Comparison of ENCODE assay signal across 8 cellular contexts in the genomic region with DNA sequence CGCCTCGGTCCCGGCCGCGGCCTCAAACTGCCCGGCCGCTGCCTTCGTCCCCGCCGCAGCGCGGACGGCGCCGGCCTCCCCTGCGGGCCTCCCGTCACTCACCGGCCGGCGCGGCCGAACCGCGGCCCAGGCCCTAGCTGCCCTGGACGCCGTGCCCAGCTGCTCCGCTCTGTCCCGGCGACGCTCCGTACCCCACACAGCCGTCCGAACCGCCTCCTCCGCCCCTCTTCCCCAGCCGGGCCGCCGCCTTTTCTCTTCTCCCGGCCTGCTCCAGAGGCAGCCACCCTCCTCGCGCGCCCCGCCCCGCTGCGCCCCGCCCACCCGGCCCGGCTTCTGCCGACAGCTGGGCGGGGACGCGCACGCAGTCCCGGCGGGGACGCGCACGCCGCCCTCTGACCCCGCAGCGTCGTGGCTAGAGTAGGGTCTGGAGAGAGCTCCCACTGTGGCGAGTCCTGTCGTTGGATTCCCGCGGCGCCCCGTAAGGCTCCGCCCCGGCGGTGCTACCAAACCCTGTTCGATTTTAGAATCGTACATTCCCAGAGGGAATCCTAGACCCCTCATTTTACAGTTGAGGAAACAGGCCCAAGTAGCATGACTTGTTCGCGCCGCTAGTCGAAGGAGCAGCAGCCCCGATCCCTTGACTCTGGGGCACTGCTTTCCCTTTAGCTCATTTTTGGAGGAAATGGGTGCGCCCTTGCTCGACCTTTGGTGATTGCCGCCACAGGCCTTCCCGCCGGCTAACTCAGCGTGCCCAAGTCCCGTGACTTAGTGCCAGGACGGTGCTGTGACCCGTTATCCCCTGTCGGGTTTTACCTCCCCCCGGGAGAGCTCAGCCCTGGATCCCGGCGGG. TPM values are rescaled to one million over a fixed set of nuclear protein-coding genes. Genes with fewer than 3 reads are reported as not detected.
DNase-seq lines count a peak whose midpoint lies in the region; ATAC-seq and TF ChIP-seq lines count a peak whose summit lies in the region.

A gene with protein sequence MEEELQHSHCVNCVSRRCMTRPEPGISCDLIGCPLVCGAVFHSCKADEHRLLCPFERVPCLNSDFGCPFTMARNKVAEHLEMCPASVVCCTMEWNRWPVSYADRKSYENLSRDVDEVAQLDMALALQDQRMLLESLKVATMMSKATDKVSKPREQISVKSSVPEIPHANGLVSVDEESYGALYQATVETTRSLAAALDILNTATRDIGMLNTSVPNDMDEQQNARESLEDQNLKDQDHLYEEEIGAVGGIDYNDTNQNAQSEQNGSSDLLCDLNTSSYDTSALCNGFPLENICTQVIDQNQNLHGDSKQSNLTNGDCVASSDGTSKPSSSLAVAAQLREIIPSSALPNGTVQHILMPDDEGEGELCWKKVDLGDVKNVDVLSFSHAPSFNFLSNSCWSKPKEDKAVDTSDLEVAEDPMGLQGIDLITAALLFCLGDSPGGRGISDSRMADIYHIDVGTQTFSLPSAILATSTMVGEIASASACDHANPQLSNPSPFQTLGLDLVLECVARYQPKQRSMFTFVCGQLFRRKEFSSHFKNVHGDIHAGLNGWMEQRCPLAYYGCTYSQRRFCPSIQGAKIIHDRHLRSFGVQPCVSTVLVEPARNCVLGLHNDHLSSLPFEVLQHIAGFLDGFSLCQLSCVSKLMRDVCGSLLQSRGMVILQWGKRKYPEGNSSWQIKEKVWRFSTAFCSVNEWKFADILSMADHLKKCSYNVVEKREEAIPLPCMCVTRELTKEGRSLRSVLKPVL (minus strand): TSS at position 295 of the 850 bp plus-strand sequence. CDS start 8,390 bp downstream, outside the sequence.

- peaks cover 27% of the 10 kb centered on the region for H3K4me1 ChIP-seq in CD4-positive, CD25-positive, alpha-beta regulatory T cell (ENCODE audit: control insufficient read depth, insufficient read depth, low read length, poor library complexity, severe bottlenecking)

- peak; percentile 92 to 94 for ATAC-seq in CD4-positive, CD25-positive, alpha-beta regulatory T cell (ENCODE audit: low read depth in 2 of 2)
- peak; percentile 69 for ATAC-seq in GM19395 (IDR thresholded peaks at IDR 0.05; ENCODE audit: unreplicated experiment)
- peak; percentile 49 for ATAC-seq in HG03558 (IDR thresholded peaks at IDR 0.05; ENCODE audit: extremely low read depth, unreplicated experiment)
- peak; percentile 81 for ATAC-seq in activated CD8-positive, alpha-beta T cell treated with anti-CD3 and anti-CD28 coated beads for 36 hours

- peak within 1 kb of the TSS; percentile 92 for H3K4me3 ChIP-seq in CD4-positive, CD25-positive, alpha-beta regulatory T cell (ENCODE audit: low read depth, low read length)

- intact Hi-C loops in activated CD8-positive, alpha-beta T cell treated with anti-CD3 and anti-CD28 coated beads for 36 hours (cut with micrococcal nuclease), result no loop called here

- H3K9me3 Mint-ChIP-seq in CD4-positive, CD25-positive, alpha-beta regulatory T cell, result no peaks in the 10 kb centered on the region
- no peaks in the 10 kb centered on the region for H3K9me3 Mint-ChIP-seq in activated CD8-positive, alpha-beta T cell treated with anti-CD3 and anti-CD28 coated beads for 36 hours

- H3K27ac ChIP-seq in CD4-positive, CD25-positive, alpha-beta regulatory T cell (ENCODE audit: insufficient read depth, low read length, poor library complexity, severe bottlenecking), result peak within 1 kb of the TSS; percentile 83

- H3K4me3 Mint-ChIP-seq in CD4-positive, CD25-positive, alpha-beta regulatory T cell, result peak within 1 kb of the TSS; percentile 91 to 99 (median 94)
- peak within 1 kb of the TSS; percentile 84 for H3K4me3 Mint-ChIP-seq in activated CD8-positive, alpha-beta T cell treated with anti-CD3 and anti-CD28 coated beads for 36 hours

- TF ChIP-seq CTCF in activated CD8-positive, alpha-beta T cell treated with anti-CD3 and anti-CD28 coated beads for 36 hours (IDR thresholded peaks at IDR 0.05), result no peak

- no peaks in the 10 kb centered on the region for H3K36me3 ChIP-seq in CD4-positive, CD25-positive, alpha-beta regulatory T cell (ENCODE audit: control insufficient read depth, insufficient read depth, low read length)

- CTCF ChIA-PET in activated CD8-positive, alpha-beta T cell treated with anti-CD3 and anti-CD28 coated beads for 36 hours (lab: Charles Lee), result interaction anchor here (1.0 to 2.4 kb wide), 3 partner anchors 79 to 115 kb away, joined by 3 to 6 read pairs (median 5); a partner anchor contains a TSS

- H3K27ac Mint-ChIP-seq in CD4-positive, CD25-positive, alpha-beta regulatory T cell, result peak within 1 kb of the TSS; percentile 90 to 96 (median 95)
- H3K27ac Mint-ChIP-seq in activated CD8-positive, alpha-beta T cell treated with anti-CD3 and anti-CD28 coated beads for 36 hours, result peak within 1 kb of the TSS; percentile 94

- POLR2A ChIA-PET in activated CD8-positive, alpha-beta T cell treated with anti-CD3 and anti-CD28 coated beads for 36 hours (lab: Charles Lee), result interaction anchor here (0.7 to 2.9 kb wide), 6 partner anchors 9 to 454 kb away, joined by 3 to 20 read pairs (median 3); a partner anchor contains a TSS

- peak; percentile 83 to 93 (median 88) for DNase-seq in CD4-positive, CD25-positive, alpha-beta regulatory T cell
- DNase-seq in NCI-H748 (lab: John Stamatoyannopoulos, UW; ENCODE audit: unreplicated experiment) (peak; percentile 90), lung microvascular endothelial cell (ENCODE audit: low read depth in 2 of 2) (peak; percentile 92 to 94)
- peak; percentile 85 for DNase-seq in activated CD8-positive, alpha-beta T cell treated with anti-CD3 and anti-CD28 coated beads for 36 hours
- DNase-seq in effector CD4-positive, alpha-beta T cell, result peak; percentile 78
- DNase-seq in stimulated activated CD4-positive, alpha-beta T cell treated with anti-CD3 and anti-CD28 coated beads, TNF-alpha, amount 100 ng/mL, for 48 hours (ENCODE audit: low read depth in 3 of 3), result peak; percentile 63 to 73 (median 68)

- no peaks in the 10 kb centered on the region for H3K36me3 Mint-ChIP-seq in CD4-positive, CD25-positive, alpha-beta regulatory T cell
- peaks cover 5% of the 10 kb centered on the region for H3K36me3 Mint-ChIP-seq in activated CD8-positive, alpha-beta T cell treated with anti-CD3 and anti-CD28 coated beads for 36 hours (ENCODE audit: low read depth)

- no peaks in the 10 kb centered on the region for H3K27me3 Mint-ChIP-seq in CD4-positive, CD25-positive, alpha-beta regulatory T cell
- H3K27me3 Mint-ChIP-seq in activated CD8-positive, alpha-beta T cell treated with anti-CD3 and anti-CD28 coated beads for 36 hours, result no peaks in the 10 kb centered on the region

- no peaks in the 10 kb centered on the region for H3K9me3 ChIP-seq in CD4-positive, CD25-positive, alpha-beta regulatory T cell (ENCODE audit: control insufficient read depth in 2 of 2, low read length in 2 of 2)

- H3K27me3 ChIP-seq in CD4-positive, CD25-positive, alpha-beta regulatory T cell (ENCODE audit: control insufficient read depth, insufficient read depth, low read length), result no peaks in the 10 kb centered on the region

- peaks cover 33 to 58% (median 47%) of the 10 kb centered on the region in 4 donors for H3K4me1 Mint-ChIP-seq in CD4-positive, CD25-positive, alpha-beta regulatory T cell
- H3K4me1 Mint-ChIP-seq in activated CD8-positive, alpha-beta T cell treated with anti-CD3 and anti-CD28 coated beads for 36 hours (ENCODE audit: low read depth), result peaks cover 47% of the 10 kb centered on the region

RNA-seq across cellular contexts. Expression of the gene that starts here (rescaled TPM):
- 4.1 TPM for total RNA-seq in CD4-positive, CD25-positive, alpha-beta regulatory T cell
- 1 to 10 TPM in 3 of 4 donors, under 1 TPM in 1; 0.99 to 1.8 (median 1.3) TPM for polyA plus RNA-seq in CD4-positive, CD25-positive, alpha-beta regulatory T cell
- total RNA-seq in activated CD8-positive, alpha-beta T cell treated with anti-CD3 and anti-CD28 coated beads for 36 hours, result 1 to 10 TPM; 3.1 to 3.4 TPM
- total RNA-seq in lung microvascular endothelial cell, result 8.3 and 9.9 TPM in 2 replicates

Comparison
In these comparisons a context has a peak if more than half of its experiments do, and no peak if none do; other contexts are left out.
1. Peak in every context shown above with its lines: DNase-seq, ATAC-seq, H3K4me3 ChIP-seq and H3K27ac ChIP-seq.